7 cellular contexts compared by ENCODE assay signal in the genomic region with DNA sequence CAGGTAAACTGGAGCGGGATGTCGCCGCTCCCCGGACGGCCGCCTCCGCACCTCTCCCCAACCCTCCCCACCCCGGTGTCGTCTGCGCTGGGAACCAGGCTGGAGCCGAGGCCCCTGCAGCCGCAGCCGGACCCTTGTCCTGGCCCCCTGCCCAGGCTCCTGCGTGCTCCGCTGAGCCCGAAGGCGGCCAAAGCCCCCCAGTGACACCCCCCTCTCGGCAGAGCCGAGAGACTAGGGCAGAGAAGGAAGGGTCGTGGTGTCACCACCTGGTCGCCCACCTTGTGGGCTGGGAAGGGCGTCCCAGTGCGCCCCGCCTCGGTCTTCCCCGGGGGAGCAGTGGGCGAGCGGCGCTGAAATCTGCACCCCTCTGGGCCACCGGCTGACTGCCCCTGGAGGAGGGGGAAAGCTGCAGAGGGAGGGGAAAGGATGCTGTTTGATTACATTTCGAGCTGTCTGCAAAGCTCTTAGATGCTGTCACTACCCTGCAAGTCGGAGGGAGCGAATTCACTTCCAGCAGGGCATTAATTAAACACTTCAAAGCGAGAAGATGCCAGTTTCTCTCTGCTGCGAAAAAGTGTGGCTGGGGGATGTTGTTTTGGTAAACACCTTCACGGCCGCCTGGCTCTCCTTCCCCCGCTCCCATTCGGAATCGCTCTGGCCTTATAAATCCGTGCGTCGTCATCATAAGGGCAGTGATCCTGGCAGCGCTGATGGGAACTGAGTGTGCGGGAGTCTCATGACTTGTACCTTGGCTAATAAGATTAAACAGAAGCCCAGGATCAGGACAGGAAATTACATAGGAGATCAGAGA. TPM values are rescaled to one million over a fixed set of nuclear protein-coding genes. Genes with fewer than 3 reads are reported as not detected.
A peak's percentile ranks its signal among the peaks of the same experiment; 100 is the strongest.
DNase-seq lines count a peak whose midpoint lies in the region; ATAC-seq and TF ChIP-seq lines count a peak whose summit lies in the region.

No MANE protein-coding gene starts in this region.

- H3K27ac ChIP-seq in GM23338 (ENCODE audit: low read depth) (no peak overlapping the region), OCI-LY1 (ENCODE audit: low read depth, low read length, poor library complexity, severe bottlenecking) (peak overlapping the region; percentile 52)

- no peaks in the 10 kb centered on the region for H3K36me3 Mint-ChIP-seq in GM23338 (ENCODE audit: low read depth)
- H3K36me3 Mint-ChIP-seq in neural crest cell (ENCODE audit: low read depth) = no peaks in the 10 kb centered on the region
- peaks cover 3% of the 10 kb centered on the region for H3K36me3 Mint-ChIP-seq in effector memory CD8-positive, alpha-beta T cell (ENCODE audit: insufficient read depth)

- H2AFZ ChIP-seq in GM23338 = peak overlapping the region; percentile 95
- H2AFZ ChIP-seq in OCI-LY1 (ENCODE audit: low read length) = no peak overlapping the region

- H3K4me3 ChIP-seq in GM23338 (peak overlapping the region; percentile 86), OCI-LY1 (ENCODE audit: low read depth, low read length, poor library complexity, severe bottlenecking) (peak overlapping the region; percentile 59)

- H3K79me2 ChIP-seq in GM23338 (replicated peaks; ENCODE audit: insufficient read depth) (no peaks in the 10 kb centered on the region), OCI-LY1 (ENCODE audit: insufficient read depth, low read length) (no peaks in the 10 kb centered on the region)

- H3K27me3 Mint-ChIP-seq in GM23338 (ENCODE audit: insufficient read depth, low read depth, poor library complexity) (peaks cover 26% of the 10 kb centered on the region), neural crest cell (ENCODE audit: low read depth) (peaks cover 36% of the 10 kb centered on the region)
- H3K27me3 Mint-ChIP-seq in effector memory CD8-positive, alpha-beta T cell = peaks cover 33 to 39% of the 10 kb centered on the region in 2 donors

- H3K9me3 Mint-ChIP-seq in GM23338 (no peaks in the 10 kb centered on the region), neural crest cell (no peaks in the 10 kb centered on the region)
- H3K9me3 Mint-ChIP-seq in effector memory CD8-positive, alpha-beta T cell = peaks cover 0 to 8% of the 10 kb centered on the region in 2 donors

- H3K27ac Mint-ChIP-seq in GM23338 = no peak overlapping the region
- H3K27ac Mint-ChIP-seq in neural crest cell (ENCODE audit: unreplicated experiment) = no peak overlapping the region
- H3K27ac Mint-ChIP-seq in effector memory CD8-positive, alpha-beta T cell = no peak overlapping the region

- peak; percentile 70 for ATAC-seq in GM23338
- ATAC-seq in GM21515 (IDR thresholded peaks at IDR 0.05; ENCODE audit: unreplicated experiment) = no peak
- ATAC-seq in GM19452 (IDR thresholded peaks at IDR 0.05; ENCODE audit: unreplicated experiment) = no peak
- no peak for ATAC-seq in effector memory CD8-positive, alpha-beta T cell (replicated peaks)

- H3F3A ChIP-seq in GM23338 (replicated peaks; ENCODE audit: low read depth) (no peaks in the 10 kb centered on the region), OCI-LY1 (ENCODE audit: insufficient read depth, low read length) (no peaks in the 10 kb centered on the region)

- peaks cover 30% of the 10 kb centered on the region for H3K27me3 ChIP-seq in GM23338 (ENCODE audit: insufficient read depth)
- H3K27me3 ChIP-seq in OCI-LY1 (ENCODE audit: insufficient read depth, low read length) = no peaks in the 10 kb centered on the region

- H3K9me3 ChIP-seq in OCI-LY1 (ENCODE audit: low read length) = no peaks in the 10 kb centered on the region

- H3K9me2 ChIP-seq in GM23338 (ENCODE audit: insufficient read depth) = no peaks in the 10 kb centered on the region
- H3K9me2 ChIP-seq in OCI-LY1 (ENCODE audit: low read depth, low read length) = no peaks in the 10 kb centered on the region

- H3K4me2 ChIP-seq in GM23338 (peak overlapping the region; percentile 98), OCI-LY1 (ENCODE audit: low read length) (peak overlapping the region; percentile 36)

- H3K4me3 Mint-ChIP-seq in GM23338 = peak overlapping the region; percentile 72
- peak overlapping the region; percentile 81 for H3K4me3 Mint-ChIP-seq in neural crest cell
- H3K4me3 Mint-ChIP-seq in effector memory CD8-positive, alpha-beta T cell = no peak overlapping the region

- TF ChIP-seq CTCF in GM23338 (conservative IDR thresholded peaks at IDR 0.05; ENCODE audit: low read depth in 2 of 2) (no peak), OCI-LY1 (IDR thresholded peaks at IDR 0.05; ENCODE audit: low read length) (no peak), neural crest cell (conservative IDR thresholded peaks at IDR 0.05) (no peak)

- H3K36me3 ChIP-seq in GM23338 (ENCODE audit: insufficient read depth) = no peaks in the 10 kb centered on the region
- no peaks in the 10 kb centered on the region for H3K36me3 ChIP-seq in OCI-LY1 (ENCODE audit: insufficient read depth, low read length)

- peak overlapping the region; percentile 56; the same call in 1 of the 2 replicates for H3K9ac ChIP-seq in OCI-LY1 (ENCODE audit: low read length)

- H4K20me1 ChIP-seq in GM23338 (replicated peaks; ENCODE audit: insufficient read depth) = no peaks in the 10 kb centered on the region
- no peaks in the 10 kb centered on the region for H4K20me1 ChIP-seq in OCI-LY1 (ENCODE audit: insufficient read depth, low read length)

- DNase-seq in GM23338 (ENCODE audit: low spot score) (peak; percentile 54), fibroblast of peridontal ligament (ENCODE audit: extremely low read depth) (peak; percentile 1), neural crest cell (ENCODE audit: low read depth, low spot score) (no peak)
- DNase-seq in effector memory CD8-positive, alpha-beta T cell = no peak

- H3K4me1 Mint-ChIP-seq in GM23338 = peaks cover 20% of the 10 kb centered on the region
- H3K4me1 Mint-ChIP-seq in neural crest cell = peaks cover 4% of the 10 kb centered on the region
- H3K4me1 Mint-ChIP-seq in effector memory CD8-positive, alpha-beta T cell (ENCODE audit: low read depth in 2 of 2) = peaks cover 0 to 3% of the 10 kb centered on the region in 2 donors

- H3K4me1 ChIP-seq in GM23338 (ENCODE audit: insufficient read depth) (peaks cover 18% of the 10 kb centered on the region), OCI-LY1 (ENCODE audit: insufficient read depth, low read length, severe bottlenecking) (peaks cover 46% of the 10 kb centered on the region)

TF ChIP-seq in GM23338, 12 proteins besides CTCF, POLR2A, EP300 and RAD21 (continues in another document):
- TF ChIP-seq, protein P1, sequence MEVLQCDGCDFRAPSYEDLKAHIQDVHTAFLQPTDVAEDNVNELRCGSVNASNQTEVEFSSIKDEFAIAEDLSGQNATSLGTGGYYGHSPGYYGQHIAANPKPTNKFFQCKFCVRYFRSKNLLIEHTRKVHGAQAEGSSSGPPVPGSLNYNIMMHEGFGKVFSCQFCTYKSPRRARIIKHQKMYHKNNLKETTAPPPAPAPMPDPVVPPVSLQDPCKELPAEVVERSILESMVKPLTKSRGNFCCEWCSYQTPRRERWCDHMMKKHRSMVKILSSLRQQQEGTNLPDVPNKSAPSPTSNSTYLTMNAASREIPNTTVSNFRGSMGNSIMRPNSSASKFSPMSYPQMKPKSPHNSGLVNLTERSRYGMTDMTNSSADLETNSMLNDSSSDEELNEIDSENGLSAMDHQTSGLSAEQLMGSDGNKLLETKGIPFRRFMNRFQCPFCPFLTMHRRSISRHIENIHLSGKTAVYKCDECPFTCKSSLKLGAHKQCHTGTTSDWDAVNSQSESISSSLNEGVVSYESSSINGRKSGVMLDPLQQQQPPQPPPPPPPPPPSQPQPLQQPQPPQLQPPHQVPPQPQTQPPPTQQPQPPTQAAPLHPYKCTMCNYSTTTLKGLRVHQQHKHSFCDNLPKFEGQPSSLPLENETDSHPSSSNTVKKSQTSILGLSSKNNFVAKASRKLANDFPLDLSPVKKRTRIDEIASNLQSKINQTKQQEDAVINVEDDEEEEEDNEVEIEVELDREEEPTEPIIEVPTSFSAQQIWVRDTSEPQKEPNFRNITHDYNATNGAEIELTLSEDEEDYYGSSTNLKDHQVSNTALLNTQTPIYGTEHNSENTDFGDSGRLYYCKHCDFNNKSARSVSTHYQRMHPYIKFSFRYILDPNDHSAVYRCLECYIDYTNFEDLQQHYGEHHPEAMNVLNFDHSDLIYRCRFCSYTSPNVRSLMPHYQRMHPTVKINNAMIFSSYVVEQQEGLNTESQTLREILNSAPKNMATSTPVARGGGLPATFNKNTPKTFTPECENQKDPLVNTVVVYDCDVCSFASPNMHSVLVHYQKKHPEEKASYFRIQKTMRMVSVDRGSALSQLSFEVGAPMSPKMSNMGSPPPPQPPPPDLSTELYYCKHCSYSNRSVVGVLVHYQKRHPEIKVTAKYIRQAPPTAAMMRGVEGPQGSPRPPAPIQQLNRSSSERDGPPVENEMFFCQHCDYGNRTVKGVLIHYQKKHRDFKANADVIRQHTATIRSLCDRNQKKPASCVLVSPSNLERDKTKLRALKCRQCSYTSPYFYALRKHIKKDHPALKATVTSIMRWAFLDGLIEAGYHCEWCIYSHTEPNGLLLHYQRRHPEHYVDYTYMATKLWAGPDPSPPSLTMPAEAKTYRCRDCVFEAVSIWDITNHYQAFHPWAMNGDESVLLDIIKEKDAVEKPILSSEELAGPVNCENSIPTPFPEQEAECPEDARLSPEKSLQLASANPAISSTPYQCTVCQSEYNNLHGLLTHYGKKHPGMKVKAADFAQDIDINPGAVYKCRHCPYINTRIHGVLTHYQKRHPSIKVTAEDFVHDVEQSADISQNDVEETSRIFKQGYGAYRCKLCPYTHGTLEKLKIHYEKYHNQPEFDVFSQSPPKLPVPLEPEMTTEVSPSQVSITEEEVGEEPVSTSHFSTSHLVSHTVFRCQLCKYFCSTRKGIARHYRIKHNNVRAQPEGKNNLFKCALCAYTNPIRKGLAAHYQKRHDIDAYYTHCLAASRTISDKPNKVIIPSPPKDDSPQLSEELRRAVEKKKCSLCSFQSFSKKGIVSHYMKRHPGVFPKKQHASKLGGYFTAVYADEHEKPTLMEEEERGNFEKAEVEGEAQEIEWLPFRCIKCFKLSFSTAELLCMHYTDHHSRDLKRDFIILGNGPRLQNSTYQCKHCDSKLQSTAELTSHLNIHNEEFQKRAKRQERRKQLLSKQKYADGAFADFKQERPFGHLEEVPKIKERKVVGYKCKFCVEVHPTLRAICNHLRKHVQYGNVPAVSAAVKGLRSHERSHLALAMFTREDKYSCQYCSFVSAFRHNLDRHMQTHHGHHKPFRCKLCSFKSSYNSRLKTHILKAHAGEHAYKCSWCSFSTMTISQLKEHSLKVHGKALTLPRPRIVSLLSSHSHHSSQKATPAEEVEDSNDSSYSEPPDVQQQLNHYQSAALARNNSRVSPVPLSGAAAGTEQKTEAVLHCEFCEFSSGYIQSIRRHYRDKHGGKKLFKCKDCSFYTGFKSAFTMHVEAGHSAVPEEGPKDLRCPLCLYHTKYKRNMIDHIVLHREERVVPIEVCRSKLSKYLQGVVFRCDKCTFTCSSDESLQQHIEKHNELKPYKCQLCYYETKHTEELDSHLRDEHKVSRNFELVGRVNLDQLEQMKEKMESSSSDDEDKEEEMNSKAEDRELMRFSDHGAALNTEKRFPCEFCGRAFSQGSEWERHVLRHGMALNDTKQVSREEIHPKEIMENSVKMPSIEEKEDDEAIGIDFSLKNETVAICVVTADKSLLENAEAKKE (CRISPR knock-in tag; IDR thresholded peaks at IDR 0.05) = no peak
- no peak for TF ChIP-seq STAT1 (IDR thresholded peaks at IDR 0.05; ENCODE audit: unreplicated experiment)
- TF ChIP-seq ZNF114 (CRISPR knock-in tag; IDR thresholded peaks at IDR 0.05) = no peak

RNA-seq across cellular contexts. Expression of gene DYNC1I1, which starts 0.6 kb away (rescaled TPM):
- 0.82 and 4.1 TPM in 2 replicates for total RNA-seq in GM23338 (2014; rRNA removed; shearing (Covaris generic))
- polyA plus RNA-seq in GM23338 (2016; fragmentation: Nextera tagmentation; extraction: Ambion mirVana) = 1.4 and 1.9 TPM in 2 replicates
- 0.71 and 0.79 TPM in 2 replicates for total RNA-seq in neural crest cell

Comparison
In these comparisons a context has a peak if more than half of its experiments do, and no peak if none do; other contexts are left out.
1. DNase-seq: peak in GM23338 (single experiment) and fibroblast of peridontal ligament (single experiment); none in neural crest cell (single experiment) and effector memory CD8-positive, alpha-beta T cell (0 of 3).
2. H3K4me3 Mint-ChIP-seq: peak in GM23338 (single experiment) and neural crest cell (single experiment); none in effector memory CD8-positive, alpha-beta T cell (0 of 2).